ENCODE assay signal across 1 cellular context in genomic region chr5:178083942-178084341, GRCh38.
TF ChIP-seq lines count a peak whose summit lies in the region.

No MANE protein-coding gene starts in this region.

TF ChIP-seq in H1, 55 proteins besides CTCF, POLR2A, EP300 and RAD21:
- no peak for TF ChIP-seq YY1 (IDR thresholded peaks at IDR 0.05; ENCODE audit: low read depth, low read length)
- no peak for TF ChIP-seq CHD7 (IDR thresholded peaks at IDR 0.05; ENCODE audit: insufficient replicate concordance, low read length)
- TF ChIP-seq BRCA1 (IDR thresholded peaks at IDR 0.05; ENCODE audit: low read depth, low read length): no peak
- no peak for TF ChIP-seq SP4 (IDR thresholded peaks at IDR 0.05; ENCODE audit: low read length)
- no peak for TF ChIP-seq GABPA (IDR thresholded peaks at IDR 0.05; ENCODE audit: borderline replicate concordance, insufficient read depth, low read length)
- no peak for TF ChIP-seq KDM5A (IDR thresholded peaks at IDR 0.05; ENCODE audit: low read length)
- TF ChIP-seq NRF1 (IDR thresholded peaks at IDR 0.05; ENCODE audit: low read depth, low read length): no peak
- TF ChIP-seq RXRA (IDR thresholded peaks at IDR 0.05; ENCODE audit: insufficient read depth, low read depth, low read length): no peak
- TF ChIP-seq CTBP2 (IDR thresholded peaks at IDR 0.05; ENCODE audit: borderline replicate concordance, insufficient read depth, insufficient read length, low read length): no peak
- no peak for TF ChIP-seq CEBPB (IDR thresholded peaks at IDR 0.05; ENCODE audit: low read depth, low read length)
